In the genomic region with DNA sequence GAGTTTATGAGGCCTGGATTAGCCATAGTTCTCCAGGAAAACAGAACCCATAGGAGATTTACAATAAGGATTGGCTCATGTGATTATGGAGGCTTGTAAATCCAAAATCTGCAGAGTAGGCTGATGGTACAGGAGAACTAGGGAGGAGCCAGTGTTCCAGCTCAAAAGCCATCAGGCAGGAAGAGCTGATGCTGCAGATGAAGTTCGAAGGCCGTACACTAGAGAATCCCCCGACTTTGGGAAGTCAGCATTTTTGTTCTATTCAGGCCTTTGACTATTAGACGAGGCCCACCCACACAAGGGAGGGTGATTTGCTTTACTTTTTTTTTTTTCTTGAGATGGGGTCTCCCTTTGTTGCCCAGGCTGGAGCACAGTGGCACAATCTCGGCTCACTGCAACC, we compare ENCODE assay signal across 8 cellular contexts. TPM values are rescaled to one million over a fixed set of nuclear protein-coding genes. Genes with fewer than 3 reads are reported as not detected.
"Had no signal": no experiment of that assay in that cellular context is flagged by ENCODE, and none has a peak within 500 bp of the region (broad histone marks: within the 10 kb centered on the region; RNA-seq: fewer than 3 reads in every experiment).

No MANE protein-coding gene starts in this region.

- H3K4me3 ChIP-seq: GM23338 had no signal

- ATAC-seq: GM23338 had no signal

- FAIRE-seq: H1, H54, HTR-8/SVneo had no signal

- DNase-seq: H9, HCEC 1CT had no signal

- H2AFZ ChIP-seq: GM23338 had no signal

- H3K4me2 ChIP-seq: GM23338 had no signal

RNA-seq across cellular contexts. Expression of gene ITIH2, which starts 47.1 kb away (rescaled TPM):
- total RNA-seq: GM23338, H1, H9, HT-29 had no signal
- polyA plus RNA-seq: H1, IgD-negative memory B cell had no signal
